Comparison of ENCODE assay signal across 13 cellular contexts in genomic region chr10:26407406-26407969, GRCh38. TPM values are rescaled to one million over a fixed set of nuclear protein-coding genes. Genes with fewer than 3 reads are reported as not detected.
DNase-seq lines count a peak whose midpoint lies in the region; TF ChIP-seq lines count a peak whose summit lies in the region.
"Had no signal": no experiment of that assay in that cellular context is flagged by ENCODE, and none has a peak within 500 bp of the region (broad histone marks: within the 10 kb centered on the region; RNA-seq: fewer than 3 reads in every experiment).

No MANE protein-coding gene starts in this region.

- H3K9me3 Mint-ChIP-seq in T-helper 1 cell treated with Interleukin-12 subunit alpha and Interleukin-12 subunit beta and Interleukin-4 antibody, amounts not matched to agents 30 μg/mL and 1 μg/mL, for 36 hours: no peaks in the 10 kb centered on the region

- DNase-seq in T-helper 1 cell (no peak), MV-4-11 (lab: John Stamatoyannopoulos, UW) (peak; percentile 58), fibroblast of gingiva (ENCODE audit: low read depth) (peak; percentile 8), smooth muscle cell (lab: John Stamatoyannopoulos, UW; ENCODE audit: unreplicated experiment) (no peak), HPDE6-E6E7 (ENCODE audit: extremely low spot score) (no peak), substantia nigra (lab: John Stamatoyannopoulos, UW) (no peak)
- no peak for DNase-seq in stimulated activated naive CD4-positive, alpha-beta T cell treated with Interleukin-2 at 50 U/mL for 16 hours (lab: John Stamatoyannopoulos, UW)
- DNase-seq: activated T-cell treated with anti-CD3 and anti-CD28 coated beads, Interleukin-2, amount 50 U/mL, for 48 hours; central memory CD4-positive, alpha-beta T cell; NCI-H187 had no signal

- no peak overlapping the region for H3K4me3 ChIP-seq in smooth muscle cell
- H3K4me3 ChIP-seq: gastroesophageal sphincter had no signal

- 80% methylated on average over 2 of the region's 2 CpGs for WGBS in smooth muscle cell (ENCODE audit: low lambda C conversion rate)

- H3K27me3 Mint-ChIP-seq in T-helper 1 cell treated with Interleukin-12 subunit alpha and Interleukin-12 subunit beta and Interleukin-4 antibody, amounts not matched to agents 30 μg/mL and 1 μg/mL, for 36 hours (ENCODE audit: low read depth): peaks cover 19% of the 10 kb centered on the region

- H3K9ac ChIP-seq in smooth muscle cell (ENCODE audit: low read depth): peak overlapping the region; percentile 64

- H3K79me2 ChIP-seq in smooth muscle cell (ENCODE audit: low read depth): no peaks in the 10 kb centered on the region

- no peaks in the 10 kb centered on the region for H3K36me3 Mint-ChIP-seq in T-helper 1 cell treated with Interleukin-12 subunit alpha and Interleukin-12 subunit beta and Interleukin-4 antibody, amounts not matched to agents 30 μg/mL and 1 μg/mL, for 36 hours (ENCODE audit: low read depth)

- peak overlapping the region; percentile 1 for H3K27ac Mint-ChIP-seq in T-helper 1 cell treated with Interleukin-12 subunit alpha and Interleukin-12 subunit beta and Interleukin-4 antibody, amounts not matched to agents 30 μg/mL and 1 μg/mL, for 36 hours

- H3K4me2 ChIP-seq in smooth muscle cell: no peak overlapping the region

- no peaks in the 10 kb centered on the region for H3K4me1 Mint-ChIP-seq in T-helper 1 cell treated with Interleukin-12 subunit alpha and Interleukin-12 subunit beta and Interleukin-4 antibody, amounts not matched to agents 30 μg/mL and 1 μg/mL, for 36 hours (ENCODE audit: low read depth)

- no peaks in the 10 kb centered on the region for H3K9me3 ChIP-seq in smooth muscle cell (replicated peaks; ENCODE audit: low read depth)
- H3K9me3 ChIP-seq: gastroesophageal sphincter had no signal

- no peak overlapping the region for H3K4me3 Mint-ChIP-seq in T-helper 1 cell treated with Interleukin-12 subunit alpha and Interleukin-12 subunit beta and Interleukin-4 antibody, amounts not matched to agents 30 μg/mL and 1 μg/mL, for 36 hours

- no peaks in the 10 kb centered on the region for H4K20me1 ChIP-seq in smooth muscle cell (ENCODE audit: low read depth)

- no peaks in the 10 kb centered on the region for H3F3A ChIP-seq in smooth muscle cell (ENCODE audit: low read depth)

- H3K27me3 ChIP-seq in smooth muscle cell (ENCODE audit: low read depth): no peaks in the 10 kb centered on the region
- H3K27me3 ChIP-seq: gastroesophageal sphincter had no signal

- peak overlapping the region; percentile 86 for H3K27ac ChIP-seq in smooth muscle cell (ENCODE audit: low read depth)
- no peak overlapping the region for H3K27ac ChIP-seq in substantia nigra (ENCODE audit: low read depth, low read length, poor library complexity, severe bottlenecking)
- H3K27ac ChIP-seq: gastroesophageal sphincter had no signal

- no peaks in the 10 kb centered on the region for H3K36me3 ChIP-seq in smooth muscle cell (ENCODE audit: low read depth)
- H3K36me3 ChIP-seq: gastroesophageal sphincter had no signal

- H3K4me1 ChIP-seq in smooth muscle cell (ENCODE audit: low read depth): no peaks in the 10 kb centered on the region
- H3K4me1 ChIP-seq: gastroesophageal sphincter had no signal

- no peak overlapping the region for H2AFZ ChIP-seq in smooth muscle cell (ENCODE audit: low read depth)

- TF ChIP-seq CTCF in smooth muscle cell (IDR thresholded peaks at IDR 0.05; ENCODE audit: borderline replicate concordance, insufficient read depth, poor library complexity, severe bottlenecking): no peak

RNA-seq across cellular contexts. Expression of gene APBB1IP, which starts 30.7 kb away (rescaled TPM):
- total RNA-seq in smooth muscle cell: 0.36 TPM in 1 of 2 replicates, not detected in the other
- polyA plus RNA-seq in smooth muscle cell: 0.24 and 0.39 TPM in 2 replicates
- total RNA-seq: pulmonary artery endothelial cell had no signal

Comparison
In these comparisons a context has a peak if more than half of its experiments do, and no peak if none do; other contexts are left out.
1. DNase-seq: peak in MV-4-11 (single experiment) and fibroblast of gingiva (single experiment); none in T-helper 1 cell (0 of 5), smooth muscle cell (single experiment), HPDE6-E6E7 (single experiment), stimulated activated naive CD4-positive, alpha-beta T cell treated with Interleukin-2 at 50 U/mL for 16 hours (single experiment) and substantia nigra (0 of 49).